2 cellular contexts compared by ENCODE assay signal in genomic region chr4:122908223-122908622, GRCh38.
TF ChIP-seq lines count a peak whose summit lies in the region.

No MANE protein-coding gene starts in this region.

TF ChIP-seq in A549, 52 proteins besides CTCF, POLR2A, EP300 and RAD21 (continued from another document):
- TF ChIP-seq ATOH8 (CRISPR knock-in tag; IDR thresholded peaks at IDR 0.05; ENCODE audit: low read depth) (no peak), CEBPB (IDR thresholded peaks at IDR 0.05) (no peak), BHLHE40 (IDR thresholded peaks at IDR 0.05; ENCODE audit: low read depth, low read length) (no peak), POLR2AphosphoS2 (conservative IDR thresholded peaks at IDR 0.05; ENCODE audit: low read length) (no peak), ELK1 (IDR thresholded peaks at IDR 0.05; ENCODE audit: low read depth, low read length) (no peak), USF2 (IDR thresholded peaks at IDR 0.05) (no peak), PHF8 (IDR thresholded peaks at IDR 0.05; ENCODE audit: borderline replicate concordance, low read depth) (no peak), FOSL2 (IDR thresholded peaks at IDR 0.05) (no peak), FOSL2 (CRISPR knock-in tag; IDR thresholded peaks at IDR 0.05) (no peak)

TF ChIP-seq in GM23338, 12 proteins besides CTCF, POLR2A, EP300 and RAD21 (continued from another document):
- TF ChIP-seq ZNF462 (CRISPR knock-in tag; IDR thresholded peaks at IDR 0.05) (no peak), ZNF114 (CRISPR knock-in tag; IDR thresholded peaks at IDR 0.05) (no peak), ZNF331 (CRISPR knock-in tag; IDR thresholded peaks at IDR 0.05; ENCODE audit: low read depth) (no peak), EZH2 (IDR thresholded peaks at IDR 0.05; ENCODE audit: low read depth, unreplicated experiment) (no peak), NANOG (IDR thresholded peaks at IDR 0.05; ENCODE audit: borderline replicate concordance) (no peak), CREB1 (CRISPR knock-in tag; IDR thresholded peaks at IDR 0.05; ENCODE audit: low read depth) (no peak), STAT1 (IDR thresholded peaks at IDR 0.05; ENCODE audit: unreplicated experiment) (no peak)
TF ChIP-seq in GM23338: peak in this region for 0.
